8 cellular contexts compared by ENCODE assay signal in genomic region chr6:20202070-20202658, GRCh38. TPM values are rescaled to one million over a fixed set of nuclear protein-coding genes. Genes with fewer than 3 reads are reported as not detected.
DNase-seq lines count a peak whose midpoint lies in the region; ATAC-seq and TF ChIP-seq lines count a peak whose summit lies in the region.

No MANE protein-coding gene starts in this region.

- H3K27ac Mint-ChIP-seq in Calu3 (ENCODE audit: unreplicated experiment): peak overlapping the region; percentile 95

- H3K4me1 Mint-ChIP-seq in Calu3 (ENCODE audit: low read depth, unreplicated experiment): peaks cover 64% of the 10 kb centered on the region

- no peaks in the 10 kb centered on the region for H3K9me3 ChIP-seq in RWPE2 (ENCODE audit: severe bottlenecking)

- H3K27ac ChIP-seq in RWPE2 (ENCODE audit: poor library complexity, severe bottlenecking): peak overlapping the region; percentile 32

- H3K9me3 Mint-ChIP-seq in Calu3 (ENCODE audit: low read depth, unreplicated experiment): no peaks in the 10 kb centered on the region

- CTCF ChIA-PET in Calu3 (lab: Charles Lee): interaction anchor here (0.7 to 2.6 kb wide), 9 partner anchors 8 to 329 kb away, joined by 3 to 20 read pairs (median 4); partner anchors contain the start of gene MBOAT1

- H3K36me3 ChIP-seq in RWPE2 (ENCODE audit: low read depth): no peaks in the 10 kb centered on the region

- H3K27me3 Mint-ChIP-seq in Calu3 (ENCODE audit: unreplicated experiment): no peaks in the 10 kb centered on the region

- intact Hi-C loops in Calu3 (cut with micrococcal nuclease; ENCODE audit: unreplicated experiment): loop anchor here (2.0 kb wide), 2 partner anchors 73 to 75 kb away; no protein-coding TSS in a partner anchor
- intact Hi-C loops in posterior cingulate gyrus (cut with DNase I): no loop called here

- H3K36me3 Mint-ChIP-seq in Calu3 (ENCODE audit: insufficient read depth, unreplicated experiment): peaks cover 10% of the 10 kb centered on the region

- H3K4me3 Mint-ChIP-seq in Calu3 (ENCODE audit: low read depth, unreplicated experiment): peak overlapping the region; percentile 69

- no peak overlapping the region for H3K4me3 ChIP-seq in RWPE2 (ENCODE audit: severe bottlenecking)

- no peak for DNase-seq in Calu3
- DNase-seq in RWPE2 (ENCODE audit: low spot score): no peak
- DNase-seq in hepatic stellate cell (ENCODE audit: low spot score): peak; percentile 12
- no peak for DNase-seq in posterior cingulate gyrus
- DNase-seq in cerebellar nuclear complex (lab: John Stamatoyannopoulos, UW): no peak
- DNase-seq in OCI-M2 (lab: John Stamatoyannopoulos, UW; ENCODE audit: unreplicated experiment): no peak

- H3K27me3 ChIP-seq in RWPE2 (ENCODE audit: insufficient read depth, poor library complexity, severe bottlenecking): no peaks in the 10 kb centered on the region

- ATAC-seq in GM19395 (IDR thresholded peaks at IDR 0.05; ENCODE audit: unreplicated experiment) (peak; percentile 89), HG03280 (IDR thresholded peaks at IDR 0.05; ENCODE audit: unreplicated experiment) (peak; percentile 88), RWPE2 (ENCODE audit: low read depth) (peak; percentile 87)

- BruUV-seq in Calu3 (replicated peaks; lab: Mats Ljungman, UMichigan): no TSS peak

- TF ChIP-seq CTCF in Calu3 (IDR thresholded peaks at IDR 0.05; ENCODE audit: unreplicated experiment) (no peak), RWPE2 (IDR thresholded peaks at IDR 0.05; ENCODE audit: poor library complexity, severe bottlenecking) (no peak)

- peaks cover 35% of the 10 kb centered on the region for H3K4me1 ChIP-seq in RWPE2 (ENCODE audit: insufficient read depth, poor library complexity, severe bottlenecking)

RNA-seq across cellular contexts. Expression of gene MBOAT1, which starts 10.1 kb away (rescaled TPM):
- 39.9 and 47.8 TPM in 2 replicates for total RNA-seq in Calu3 (2022)
